In genomic region chr1:19033516-19033840, GRCh38 we compare ENCODE assay signal across 32 cellular contexts.
DNase-seq lines count a peak whose midpoint lies in the region; ATAC-seq and TF ChIP-seq lines count a peak whose summit lies in the region.
"Had no signal": no experiment of that assay in that cellular context is flagged by ENCODE, and none has a peak within 500 bp of the region (broad histone marks: within the 10 kb centered on the region; RNA-seq: fewer than 3 reads in every experiment).

No MANE protein-coding gene starts in this region.

- TF ChIP-seq CTCF in RWPE2 (IDR thresholded peaks at IDR 0.05; ENCODE audit: poor library complexity, severe bottlenecking): no peak
- TF ChIP-seq CTCF in endothelial cell (IDR thresholded peaks at IDR 0.05; ENCODE audit: unreplicated experiment): no peak
- TF ChIP-seq CTCF in neural progenitor cell (IDR thresholded peaks at IDR 0.05): no peak

- H3K9me3 ChIP-seq in GM23248 (ENCODE audit: low read depth) (no peaks in the 10 kb centered on the region), RWPE2 (ENCODE audit: severe bottlenecking) (no peaks in the 10 kb centered on the region), neural progenitor cell (ENCODE audit: low read depth) (no peaks in the 10 kb centered on the region)
- H3K9me3 ChIP-seq: heart left ventricle, ovary had no signal

- H3K4me3 Mint-ChIP-seq in endothelial cell (ENCODE audit: unreplicated experiment) (no peak overlapping the region), neural progenitor cell (peak overlapping the region; percentile 24)
- no peak overlapping the region for H3K4me3 Mint-ChIP-seq in activated CD4-positive, alpha-beta T cell treated with anti-CD3 and anti-CD28 coated beads, Interleukin-2, amount 10 ng/mL, durations not matched to agents 24 days and 14 days
- H3K4me3 Mint-ChIP-seq: activated naive CD8-positive, alpha-beta T cell treated with anti-CD3 and anti-CD28 coated beads, Interleukin-2, amount 10 ng/mL, durations not matched to agents 7 days and 5 days; activated T-cell treated with anti-CD3 and anti-CD28 coated beads, Interleukin-2, amount 50 U/mL, for 24 hours; CD4-positive, alpha-beta T cell; H9; nephron progenitor cell; stimulated activated naive CD8-positive, alpha-beta T cell treated with anti-CD3 and anti-CD28 coated beads, Interleukin-15, Interleukin-2, amounts not matched to agents 100 ng/mL and 50 ng/mL, for 24 hours; T-cell had no signal

- no peaks in the 10 kb centered on the region for H3K4me1 Mint-ChIP-seq in endothelial cell (ENCODE audit: unreplicated experiment)
- peaks cover 11% of the 10 kb centered on the region for H3K4me1 Mint-ChIP-seq in neural progenitor cell
- H3K4me1 Mint-ChIP-seq in activated CD4-positive, alpha-beta T cell treated with anti-CD3 and anti-CD28 coated beads, Interleukin-2, amount 10 ng/mL, durations not matched to agents 24 days and 14 days: no peaks in the 10 kb centered on the region
- H3K4me1 Mint-ChIP-seq: activated naive CD8-positive, alpha-beta T cell treated with anti-CD3 and anti-CD28 coated beads, Interleukin-2, amount 10 ng/mL, durations not matched to agents 7 days and 5 days had no signal

- no peaks in the 10 kb centered on the region for H3F3A ChIP-seq in GM23248 (ENCODE audit: insufficient read depth)
- H3F3A ChIP-seq in neural progenitor cell (ENCODE audit: low read depth): no peaks in the 10 kb centered on the region

- ATAC-seq in RWPE2 (ENCODE audit: low read depth): no peak
- no peak for ATAC-seq in GM21381 (IDR thresholded peaks at IDR 0.05; ENCODE audit: unreplicated experiment)
- no peak for ATAC-seq in HG02973 (IDR thresholded peaks at IDR 0.05; ENCODE audit: unreplicated experiment)
- ATAC-seq: heart left ventricle, Panc1, T-cell had no signal

- H3K9me3 Mint-ChIP-seq in endothelial cell (ENCODE audit: unreplicated experiment) (no peaks in the 10 kb centered on the region), neural progenitor cell (no peaks in the 10 kb centered on the region)
- no peaks in the 10 kb centered on the region for H3K9me3 Mint-ChIP-seq in activated CD4-positive, alpha-beta T cell treated with anti-CD3 and anti-CD28 coated beads, Interleukin-2, amount 10 ng/mL, durations not matched to agents 24 days and 14 days
- H3K9me3 Mint-ChIP-seq: activated naive CD8-positive, alpha-beta T cell treated with anti-CD3 and anti-CD28 coated beads, Interleukin-2, amount 10 ng/mL, durations not matched to agents 7 days and 5 days; activated T-cell treated with anti-CD3 and anti-CD28 coated beads, Interleukin-2, amount 50 U/mL, for 24 hours; CD4-positive, alpha-beta T cell; H9; nephron progenitor cell; stimulated activated naive CD8-positive, alpha-beta T cell treated with anti-CD3 and anti-CD28 coated beads, Interleukin-15, Interleukin-2, amounts not matched to agents 100 ng/mL and 50 ng/mL, for 24 hours; T-cell had no signal

- H3K9me2 ChIP-seq in GM23248 (ENCODE audit: insufficient read depth): no peaks in the 10 kb centered on the region

- 0 out of 2 replicates have a peak overlapping the region, but pooled peaks have one; percentile 16 for H2AFZ ChIP-seq in GM23248
- no peak overlapping the region for H2AFZ ChIP-seq in neural progenitor cell (replicated peaks)

- DNase-seq in GM23248 (no peak), RWPE2 (ENCODE audit: low spot score) (no peak), endothelial cell (ENCODE audit: low spot score) (no peak), neural progenitor cell (ENCODE audit: low spot score) (no peak), NCI-H526 treated with DMSO at 0.1 percent for 48 hours (lab: John Stamatoyannopoulos, UW) (no peak)
- DNase-seq in activated CD4-positive, alpha-beta T cell treated with anti-CD3 and anti-CD28 coated beads, Interleukin-2, amount 10 ng/mL, durations not matched to agents 24 days and 14 days: no peak
- DNase-seq: activated CD4-positive, CD25-positive, alpha-beta regulatory T cell; activated gamma-delta T cell treated with Interleukin-2 at 50 U/mL for 16 hours; activated naive CD8-positive, alpha-beta T cell treated with anti-CD3 and anti-CD28 coated beads, Interleukin-2, amount 10 ng/mL, durations not matched to agents 7 days and 5 days; aorta; DMS79 treated with DMSO at 0.1 percent for 48 hours; effector CD8-positive, alpha-beta T cell; H9; Kasumi-1; NCI-H1417 treated with DMSO at 0.1 percent for 48 hours; NCI-H2029 treated with DMSO at 0.1 percent for 48 hours; NCI-H345; nephron progenitor cell; ovary; SIG-M5; stimulated activated CD4-positive, alpha-beta T cell treated with anti-CD3 and anti-CD28 coated beads, Interleukin-1b, Interleukin-23, amount 100 ng/mL, for 48 hours had no signal

- H4K20me1 ChIP-seq in GM23248 (ENCODE audit: insufficient read depth) (no peaks in the 10 kb centered on the region), neural progenitor cell (ENCODE audit: low read depth) (no peaks in the 10 kb centered on the region)

- peak overlapping the region; percentile 60 for H3K4me2 ChIP-seq in GM23248 (ENCODE audit: unreplicated experiment)
- H3K4me2 ChIP-seq in neural progenitor cell: no peak overlapping the region
- H3K4me2 ChIP-seq: smooth muscle cell had no signal

- no peaks in the 10 kb centered on the region for H3K36me3 Mint-ChIP-seq in endothelial cell (ENCODE audit: low read depth, unreplicated experiment)
- H3K36me3 Mint-ChIP-seq in neural progenitor cell: no peaks in the 10 kb centered on the region
- no peaks in the 10 kb centered on the region for H3K36me3 Mint-ChIP-seq in activated CD4-positive, alpha-beta T cell treated with anti-CD3 and anti-CD28 coated beads, Interleukin-2, amount 10 ng/mL, durations not matched to agents 24 days and 14 days (ENCODE audit: low read depth)
- H3K36me3 Mint-ChIP-seq: activated naive CD8-positive, alpha-beta T cell treated with anti-CD3 and anti-CD28 coated beads, Interleukin-2, amount 10 ng/mL, durations not matched to agents 7 days and 5 days; T-cell had no signal

- H3K27ac Mint-ChIP-seq in endothelial cell (ENCODE audit: unreplicated experiment) (peak overlapping the region; percentile 34), neural progenitor cell (peak overlapping the region; percentile 20)
- H3K27ac Mint-ChIP-seq in activated CD4-positive, alpha-beta T cell treated with anti-CD3 and anti-CD28 coated beads, Interleukin-2, amount 10 ng/mL, durations not matched to agents 24 days and 14 days: no peak overlapping the region
- H3K27ac Mint-ChIP-seq: activated naive CD8-positive, alpha-beta T cell treated with anti-CD3 and anti-CD28 coated beads, Interleukin-2, amount 10 ng/mL, durations not matched to agents 7 days and 5 days; activated T-cell treated with anti-CD3 and anti-CD28 coated beads, Interleukin-2, amount 50 U/mL, for 24 hours; CD4-positive, alpha-beta T cell; H9; nephron progenitor cell; stimulated activated naive CD8-positive, alpha-beta T cell treated with anti-CD3 and anti-CD28 coated beads, Interleukin-15, Interleukin-2, amounts not matched to agents 100 ng/mL and 50 ng/mL, for 24 hours; T-cell had no signal

- H3K9ac ChIP-seq in GM23248 (no peak overlapping the region), neural progenitor cell (no peak overlapping the region)

- H3K36me3 ChIP-seq in GM23248 (ENCODE audit: low read depth): no peaks in the 10 kb centered on the region
- no peaks in the 10 kb centered on the region for H3K36me3 ChIP-seq in RWPE2 (ENCODE audit: low read depth)
- no peaks in the 10 kb centered on the region for H3K36me3 ChIP-seq in neural progenitor cell
- H3K36me3 ChIP-seq: heart left ventricle, ovary had no signal

- WGBS in GM23248 (ENCODE audit: low coverage in 1 of 2, low lambda C conversion rate in 2 of 2, missing lambda C conversion rate in 2 of 2), 2 experiments: 66 to 75% methylated on average over 8 of the region's 8 CpGs

- H3K4me3 ChIP-seq in GM23248 (no peak overlapping the region), RWPE2 (ENCODE audit: severe bottlenecking) (no peak overlapping the region), neural progenitor cell (no peak overlapping the region)
- H3K4me3 ChIP-seq: coronary artery, heart left ventricle, lung, ovary, smooth muscle cell had no signal

- no peaks in the 10 kb centered on the region; the same call in 1 of the 2 replicates for H3K27me3 ChIP-seq in GM23248 (replicated peaks; ENCODE audit: insufficient read depth)
- no peaks in the 10 kb centered on the region for H3K27me3 ChIP-seq in RWPE2 (ENCODE audit: insufficient read depth, poor library complexity, severe bottlenecking)
- no peaks in the 10 kb centered on the region for H3K27me3 ChIP-seq in neural progenitor cell
- H3K27me3 ChIP-seq: ovary had no signal

- H3K27ac ChIP-seq in GM23248 (no peak overlapping the region), RWPE2 (ENCODE audit: poor library complexity, severe bottlenecking) (peak overlapping the region; percentile 91), neural progenitor cell (no peak overlapping the region)
- H3K27ac ChIP-seq: coronary artery, heart left ventricle, ovary had no signal

- H3K4me1 ChIP-seq in GM23248 (ENCODE audit: insufficient read depth) (peaks cover 10% of the 10 kb centered on the region), RWPE2 (ENCODE audit: insufficient read depth, poor library complexity, severe bottlenecking) (peaks cover 32% of the 10 kb centered on the region), neural progenitor cell (no peaks in the 10 kb centered on the region)
- H3K4me1 ChIP-seq: heart left ventricle had no signal

- in situ Hi-C loops in GM23248 (cut with MboI): no loop called here

- intact Hi-C loops in activated CD4-positive, alpha-beta T cell treated with anti-CD3 and anti-CD28 coated beads, Interleukin-2, amount 10 ng/mL, durations not matched to agents 24 days and 14 days (cut with micrococcal nuclease): no loop called here

- H3K27me3 Mint-ChIP-seq in endothelial cell (ENCODE audit: unreplicated experiment) (peaks cover 3% of the 10 kb centered on the region), neural progenitor cell (ENCODE audit: insufficient read depth, low read depth) (peaks cover 4% of the 10 kb centered on the region)
- peaks cover 16% of the 10 kb centered on the region for H3K27me3 Mint-ChIP-seq in activated CD4-positive, alpha-beta T cell treated with anti-CD3 and anti-CD28 coated beads, Interleukin-2, amount 10 ng/mL, durations not matched to agents 24 days and 14 days
- H3K27me3 Mint-ChIP-seq: CD4-positive, alpha-beta T cell had no signal

- H3K79me2 ChIP-seq in GM23248 (ENCODE audit: insufficient read depth) (no peaks in the 10 kb centered on the region), neural progenitor cell (ENCODE audit: low read depth) (no peaks in the 10 kb centered on the region)
